ENCODE assay signal across 27 cellular contexts in genomic region chr14:36161781-36162180, GRCh38. TPM values are rescaled to one million over a fixed set of nuclear protein-coding genes. Genes with fewer than 3 reads are reported as not detected.
DNase-seq lines count a peak whose midpoint lies in the region; ATAC-seq, FAIRE-seq and TF ChIP-seq lines count a peak whose summit lies in the region.
"Had no signal": no experiment of that assay in that cellular context is flagged by ENCODE, and none has a peak within 500 bp of the region (broad histone marks: within the 10 kb centered on the region; RNA-seq: fewer than 3 reads in every experiment).

No MANE protein-coding gene starts in this region.

- in situ Hi-C loops in HAP-1 (cut with MboI; ENCODE audit: low sequenced_read_pairs) = no loop called here

- H3K4me3 ChIP-seq in bronchial epithelial cell (ENCODE audit: low read depth, low read length) (no peak overlapping the region), HAP-1 (no peak overlapping the region)
- H3K4me3 ChIP-seq: body of pancreas, coronary artery, GM12878, lower lobe of right lung, SJSA1, spleen had no signal

- ATAC-seq in HG03280 (IDR thresholded peaks at IDR 0.05; ENCODE audit: unreplicated experiment) = no peak
- ATAC-seq: activated CD4-positive, CD25-positive, alpha-beta regulatory T cell treated with anti-CD3 and anti-CD28 coated beads, Interleukin-2, amount 50 U/mL, for 24 hours; body of pancreas; GM12878; lower lobe of right lung had no signal

- no peaks in the 10 kb centered on the region for H3K36me3 ChIP-seq in bronchial epithelial cell (ENCODE audit: control insufficient read depth, insufficient read depth, low read length)
- H3K36me3 ChIP-seq in HAP-1 (replicated peaks) = no peaks in the 10 kb centered on the region
- H3K36me3 ChIP-seq: BE2C, lower lobe of right lung, SJSA1, spleen had no signal

- no peaks in the 10 kb centered on the region; the same call in 1 of the 2 replicates for H3K9me3 ChIP-seq in HAP-1
- H3K9me3 ChIP-seq: BE2C, body of pancreas, lower lobe of right lung, SJSA1 had no signal

- DNase-seq in NCI-H2171 treated with DMSO at 0.1 percent for 48 hours (lab: John Stamatoyannopoulos, UW) (peak; percentile 43), NCI-H2171 (lab: John Stamatoyannopoulos, UW) (no peak), bronchial epithelial cell (ENCODE audit: low read depth) (peak; percentile 54), left kidney (ENCODE audit: low read depth, low spot score) (peak; percentile 68), type B pancreatic cell (ENCODE audit: extremely low spot score, unreplicated experiment) (no peak), HAP-1 (ENCODE audit: low spot score in 2 of 2) (no peak), cerebellar nuclear complex (lab: John Stamatoyannopoulos, UW) (no peak)
- DNase-seq: activated naive CD8-positive, alpha-beta T cell treated with anti-CD3 and anti-CD28 coated beads, Interleukin-2, amount 10 ng/mL, durations not matched to agents 7 days and 5 days; BE2C; body of pancreas; foreskin melanocyte; GF-D8; lower lobe of right lung; MV-4-11; NCI-H2029; NCI-H524; spleen; stimulated activated CD8-positive, alpha-beta memory T cell treated with anti-CD3 and anti-CD28 coated beads, Interleukin-4, amount 100 ng/mL, for 48 hours had no signal

- no peak for FAIRE-seq in bronchial epithelial cell (lab: Jason Lieb, UNC)
- FAIRE-seq: D721Med, GM12878 had no signal

- H3K4me3 Mint-ChIP-seq in type B pancreatic cell = peak overlapping the region; percentile 10
- H3K4me3 Mint-ChIP-seq: activated naive CD8-positive, alpha-beta T cell treated with anti-CD3 and anti-CD28 coated beads, Interleukin-2, amount 10 ng/mL, durations not matched to agents 7 days and 5 days had no signal

- peaks cover 5% of the 10 kb centered on the region for H3K9me3 Mint-ChIP-seq in type B pancreatic cell
- H3K9me3 Mint-ChIP-seq: activated naive CD8-positive, alpha-beta T cell treated with anti-CD3 and anti-CD28 coated beads, Interleukin-2, amount 10 ng/mL, durations not matched to agents 7 days and 5 days had no signal

- peaks cover 13% of the 10 kb centered on the region for H3K27me3 Mint-ChIP-seq in type B pancreatic cell
- H3K27me3 Mint-ChIP-seq: activated naive CD8-positive, alpha-beta T cell treated with anti-CD3 and anti-CD28 coated beads, Interleukin-2, amount 10 ng/mL, durations not matched to agents 7 days and 5 days had no signal

- H3K36me3 Mint-ChIP-seq in type B pancreatic cell = no peaks in the 10 kb centered on the region
- H3K36me3 Mint-ChIP-seq: activated naive CD8-positive, alpha-beta T cell treated with anti-CD3 and anti-CD28 coated beads, Interleukin-2, amount 10 ng/mL, durations not matched to agents 7 days and 5 days had no signal

- H3K27me3 ChIP-seq in bronchial epithelial cell (ENCODE audit: control insufficient read depth, insufficient read depth, low read length) = no peaks in the 10 kb centered on the region
- H3K27me3 ChIP-seq in HAP-1 (ENCODE audit: low read depth) = peaks cover 7% of the 10 kb centered on the region
- H3K27me3 ChIP-seq: body of pancreas had no signal

- H3K4me1 Mint-ChIP-seq in type B pancreatic cell (ENCODE audit: unreplicated experiment) = no peaks in the 10 kb centered on the region
- H3K4me1 Mint-ChIP-seq: activated naive CD8-positive, alpha-beta T cell treated with anti-CD3 and anti-CD28 coated beads, Interleukin-2, amount 10 ng/mL, durations not matched to agents 7 days and 5 days had no signal

- no peak overlapping the region for H3K27ac Mint-ChIP-seq in type B pancreatic cell
- H3K27ac Mint-ChIP-seq: activated naive CD8-positive, alpha-beta T cell treated with anti-CD3 and anti-CD28 coated beads, Interleukin-2, amount 10 ng/mL, durations not matched to agents 7 days and 5 days had no signal

- TF ChIP-seq CTCF in bronchial epithelial cell (IDR thresholded peaks at IDR 0.05; ENCODE audit: insufficient read depth, low read length, severe bottlenecking) (no peak), type B pancreatic cell (conservative IDR thresholded peaks at IDR 0.05) (no peak)

- H3K4me1 ChIP-seq in HAP-1 = no peaks in the 10 kb centered on the region
- H3K4me1 ChIP-seq: BE2C, body of pancreas, lower lobe of right lung, SJSA1, spleen had no signal

RNA-seq across cellular contexts. Expression of gene PTCSC3, which starts 14.7 kb away (rescaled TPM):
- not detected in 2 replicates for total RNA-seq in bronchial epithelial cell
- total RNA-seq in type B pancreatic cell (ENCODE audit: low replicate concordance) = not detected in 2 replicates
- total RNA-seq: activated CD8-positive, alpha-beta memory T cell treated with anti-CD3 and anti-CD28 coated beads for 36 hours; activated naive CD8-positive, alpha-beta T cell treated with anti-CD3 and anti-CD28 coated beads, Interleukin-2, amount 10 ng/mL, durations not matched to agents 7 days and 5 days; body of pancreas; GM12878; OCI-LY7; SJSA1; spleen; subcutaneous adipose tissue had no signal

Comparison
In these comparisons a context has a peak if more than half of its experiments do, and no peak if none do; other contexts are left out.
1. DNase-seq: peak in NCI-H2171 treated with DMSO at 0.1 percent for 48 hours (single experiment), bronchial epithelial cell (single experiment) and left kidney (single experiment); none in NCI-H2171 (single experiment), type B pancreatic cell (single experiment), HAP-1 (0 of 2) and cerebellar nuclear complex (0 of 2).